Comparison of ENCODE assay signal across 28 cellular contexts in the genomic region with DNA sequence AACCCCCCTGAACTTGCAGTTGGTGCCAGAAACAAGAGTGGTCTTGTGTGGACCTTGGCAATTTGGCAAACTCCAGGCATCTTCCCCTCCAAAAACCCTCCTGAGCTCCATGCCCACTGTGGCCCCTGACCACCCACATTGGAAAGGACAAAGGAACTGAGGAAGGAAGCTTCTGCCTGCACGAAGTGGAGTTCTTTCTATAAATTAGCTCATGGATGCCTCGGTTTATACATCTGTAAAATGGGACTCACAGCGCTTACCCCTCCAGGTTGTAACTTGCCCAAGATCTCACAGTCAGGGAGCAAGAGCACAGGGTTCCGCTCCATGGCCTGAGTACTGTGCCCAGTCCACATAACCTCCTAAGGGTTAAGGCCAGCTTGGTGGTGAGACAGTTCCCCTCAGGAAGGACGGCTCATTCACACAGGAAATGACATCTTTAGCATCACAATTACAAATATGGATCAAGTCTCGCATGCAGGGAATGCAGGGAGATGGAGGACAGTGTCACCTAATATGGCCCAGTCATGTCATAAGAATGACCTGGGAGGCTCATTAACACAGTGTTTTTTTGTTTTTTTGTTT.
DNase-seq lines count a peak whose midpoint lies in the region; ATAC-seq, FAIRE-seq and TF ChIP-seq lines count a peak whose summit lies in the region.
"Had no signal": no experiment of that assay in that cellular context is flagged by ENCODE, and none has a peak within 500 bp of the region (broad histone marks: within the 10 kb centered on the region; RNA-seq: fewer than 3 reads in every experiment).

No MANE protein-coding gene starts in this region.

- H3K27me3 ChIP-seq in heart right ventricle (peaks cover 0 to 25% (median 0%) of the 10 kb centered on the region in 7 donors), small intestine (ENCODE audit: control insufficient read depth in 2 of 2, insufficient read depth in 2 of 2, low read length in 2 of 2) (no peaks in the 10 kb centered on the region)
- H3K27me3 ChIP-seq: left lung, suprapubic skin had no signal

- H3K9me3 ChIP-seq in heart right ventricle (no peaks in the 10 kb centered on the region), small intestine (ENCODE audit: control insufficient read depth, low read depth) (no peaks in the 10 kb centered on the region)
- H3K9me3 ChIP-seq: left lung, psoas muscle, suprapubic skin had no signal

- no peak for TF ChIP-seq CTCF in heart right ventricle (IDR thresholded peaks at IDR 0.05)

- intact Hi-C loops in cardiac septum (cut with DNase I) (no loop called here), heart right ventricle (cut with DNase I) (no loop called here)

- ATAC-seq in heart right ventricle (no peak), HG03521 (IDR thresholded peaks at IDR 0.05; ENCODE audit: unreplicated experiment) (no peak)
- ATAC-seq: GM12878; left lung; PC-3; psoas muscle; Right ventricle myocardium inferior; stimulated activated memory B cell treated with anti-CD40 and anti-IgM and Interleukin-4, amounts not matched to agents 10 μg/mL and 1 μg/mL and 100 μg/mL, for 72 hours had no signal

- no peak overlapping the region for H3K27ac ChIP-seq in heart right ventricle
- no peak overlapping the region for H3K27ac ChIP-seq in small intestine (ENCODE audit: low read depth in 1 of 2, low read length in 1 of 2)
- H3K27ac ChIP-seq: left lung, psoas muscle, suprapubic skin had no signal

- DNase-seq in cardiac septum (ENCODE audit: low spot score): peak; percentile 57
- DNase-seq in heart right ventricle: no peak
- peak; percentile 74 for DNase-seq in dermis blood vessel endothelial cell
- peak; percentile 73 for DNase-seq in mesenteric fat pad (ENCODE audit: low spot score)
- DNase-seq in small intestine: no peak
- no peak for DNase-seq in DMS 273 (lab: John Stamatoyannopoulos, UW; ENCODE audit: unreplicated experiment)
- DNase-seq in GDM1 (lab: John Stamatoyannopoulos, UW): no peak
- DNase-seq: activated effector memory CD4-positive, alpha-beta T cell treated with anti-CD3 and anti-CD28 coated beads, Interleukin-2, amount 50 U/mL, for 16 hours; activated T-cell treated with anti-CD3 and anti-CD28 coated beads for 4 hours; anterior cingulate cortex; CD4-positive, alpha-beta memory T cell; effector CD8-positive, alpha-beta T cell; glutamatergic neuron; IMR-90; left lung; NCI-H1436 treated with DMSO at 0.1 percent for 48 hours; NCI-H2107; NCI-H345; NCI-H69; occipital lobe; PC-3; psoas muscle had no signal

- 82 to 84% methylated on average over 6 of the region's 6 CpGs for WGBS in heart right ventricle, 2 donors
- 82 to 93% (median 83%) methylated on average over 6 of the region's 6 CpGs for WGBS in small intestine, 3 donors

- H3K4me1 ChIP-seq in heart right ventricle: peaks cover 0 to 55% (median 23%) of the 10 kb centered on the region in 9 donors
- H3K4me1 ChIP-seq in small intestine (ENCODE audit: control insufficient read depth in 2 of 2, insufficient read depth in 1 of 2, low read depth in 1 of 2, low read length in 1 of 2): peaks cover 3 to 6% of the 10 kb centered on the region in 2 donors
- H3K4me1 ChIP-seq: psoas muscle had no signal

- no peak overlapping the region for H3K4me3 ChIP-seq in heart right ventricle
- no peak overlapping the region for H3K4me3 ChIP-seq in small intestine (ENCODE audit: low read depth in 1 of 2, low read length in 2 of 2)
- H3K4me3 ChIP-seq: GM12878, left lung, psoas muscle, suprapubic skin had no signal

- H3K36me3 ChIP-seq in heart right ventricle (no peaks in the 10 kb centered on the region), small intestine (ENCODE audit: control insufficient read depth in 2 of 2, insufficient read depth in 2 of 2, low read length in 2 of 2) (no peaks in the 10 kb centered on the region)
- H3K36me3 ChIP-seq: left lung, suprapubic skin had no signal

- no peak for FAIRE-seq in small intestine (lab: Jason Lieb, UNC)
- FAIRE-seq: colon had no signal

Comparison
In these comparisons a context has a peak if more than half of its experiments do, and no peak if none do; other contexts are left out.
1. DNase-seq: peak in cardiac septum (single experiment), dermis blood vessel endothelial cell (single experiment) and mesenteric fat pad (single experiment); none in heart right ventricle (0 of 2), small intestine (single experiment), DMS 273 (single experiment) and GDM1 (single experiment).